Comparison of ENCODE assay signal across 9 cellular contexts in the genomic region with DNA sequence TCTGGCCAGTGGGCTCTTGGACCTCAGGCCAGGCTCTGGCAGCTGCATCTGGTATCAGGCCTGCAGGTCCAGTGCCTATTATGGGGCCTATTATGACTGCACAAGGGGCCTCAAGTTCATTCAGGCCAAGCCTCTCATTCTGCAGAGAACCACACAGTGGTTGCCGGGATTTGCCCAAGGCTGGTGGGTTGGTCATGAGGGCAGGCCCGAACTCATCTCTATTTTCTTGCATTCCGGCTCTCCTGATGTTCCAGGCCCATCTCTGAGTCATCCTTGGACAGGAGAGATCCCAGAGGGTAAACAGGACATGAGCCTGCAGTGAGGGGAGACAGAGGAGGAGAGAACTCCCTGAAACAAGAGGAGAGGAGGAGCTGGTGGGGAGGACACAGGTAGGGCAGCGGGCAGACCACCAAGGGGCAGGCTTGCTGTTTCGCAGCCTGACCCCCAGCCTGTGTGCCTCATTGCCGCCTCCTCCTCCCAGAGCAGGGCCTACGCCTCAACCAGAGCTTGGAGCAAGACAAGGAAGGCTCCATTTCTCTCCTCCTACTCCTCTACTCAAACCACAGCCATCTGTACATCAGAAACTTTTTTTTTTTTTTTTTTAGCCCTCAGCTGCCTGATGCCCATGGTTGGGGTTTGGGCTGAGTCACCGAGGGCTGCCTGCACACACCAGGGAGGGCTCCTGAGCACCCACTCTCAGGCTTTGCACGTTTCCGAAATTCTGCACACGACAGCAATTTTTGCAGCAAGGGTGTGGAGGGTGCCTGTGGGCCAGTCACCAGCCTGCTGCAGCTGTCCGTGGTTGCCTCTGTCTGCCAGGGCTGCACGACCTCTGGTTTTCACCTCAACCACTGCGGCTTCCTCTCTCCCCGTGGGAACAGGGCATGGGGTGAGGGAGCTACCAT. TPM values are rescaled to one million over a fixed set of nuclear protein-coding genes. Genes with fewer than 3 reads are reported as not detected.
DNase-seq lines count a peak whose midpoint lies in the region; ATAC-seq and TF ChIP-seq lines count a peak whose summit lies in the region.
"Had no signal": no experiment of that assay in that cellular context is flagged by ENCODE, and none has a peak within 500 bp of the region (broad histone marks: within the 10 kb centered on the region; RNA-seq: fewer than 3 reads in every experiment).

No MANE protein-coding gene starts in this region.

- no peaks in the 10 kb centered on the region for H3K9me3 ChIP-seq in effector memory CD4-positive, alpha-beta T cell (ENCODE audit: control insufficient read depth, low read length)

- H3K4me3 ChIP-seq in effector memory CD4-positive, alpha-beta T cell (ENCODE audit: insufficient read depth, low read depth, low read length, poor library complexity, severe bottlenecking): no peak overlapping the region

- no peak overlapping the region for H3K27ac ChIP-seq in effector memory CD4-positive, alpha-beta T cell (ENCODE audit: insufficient read depth, low read length, poor library complexity, severe bottlenecking)

- DNase-seq in HCEC 1CT: peak; percentile 49
- peak; percentile 77 for DNase-seq in activated CD4-positive, alpha-beta T cell treated with anti-CD3 and anti-CD28 coated beads for 48 hours
- DNase-seq in effector memory CD4-positive, alpha-beta T cell: peak; percentile 50 to 70 (median 69)
- DNase-seq in stimulated activated CD4-positive, alpha-beta T cell treated with anti-CD3 and anti-CD28 coated beads, Interleukin-4, amount 100 ng/mL, for 24 hours: peak; percentile 71
- DNase-seq in left cardiac atrium: no peak
- no peak for DNase-seq in NCI-H2081 (lab: John Stamatoyannopoulos, UW)

- intact Hi-C loops in left cardiac atrium (cut with DNase I): loop anchor here (2.0 to 10.0 kb wide), 3 partner anchors 239 to 265 kb away; a partner anchor contains a TSS

- H3K4me1 ChIP-seq in effector memory CD4-positive, alpha-beta T cell (ENCODE audit: control insufficient read depth, insufficient read depth, low read length, poor library complexity, severe bottlenecking): peaks cover 43% of the 10 kb centered on the region

- H3K36me3 ChIP-seq in effector memory CD4-positive, alpha-beta T cell (ENCODE audit: control insufficient read depth, insufficient read depth, low read length): no peaks in the 10 kb centered on the region

- H3K27me3 ChIP-seq in effector memory CD4-positive, alpha-beta T cell (replicated peaks; ENCODE audit: control insufficient read depth, insufficient read depth, low read length, poor library complexity, severe bottlenecking): no peaks in the 10 kb centered on the region

- no peak for ATAC-seq in HG03135 (IDR thresholded peaks at IDR 0.05; ENCODE audit: unreplicated experiment)
- no peak for ATAC-seq in GM18505 (IDR thresholded peaks at IDR 0.05; ENCODE audit: unreplicated experiment)
- no peak for ATAC-seq in left cardiac atrium

- TF ChIP-seq POLR2A in GM18505 (IDR thresholded peaks at IDR 0.05; ENCODE audit: borderline replicate concordance, extremely low read depth, insufficient read depth, insufficient read length): no peak

RNA-seq across cellular contexts. Expression of a gene that starts 12.7 kb away (rescaled TPM):
- total RNA-seq in left cardiac atrium: not detected
- total RNA-seq: NCI-H460 had no signal

Comparison
In these comparisons a context has a peak if more than half of its experiments do, and no peak if none do; other contexts are left out.
1. DNase-seq: peak in HCEC 1CT (single experiment), activated CD4-positive, alpha-beta T cell treated with anti-CD3 and anti-CD28 coated beads for 48 hours (single experiment), effector memory CD4-positive, alpha-beta T cell (3 of 3) and stimulated activated CD4-positive, alpha-beta T cell treated with anti-CD3 and anti-CD28 coated beads, Interleukin-4, amount 100 ng/mL, for 24 hours (single experiment); none in left cardiac atrium (single experiment) and NCI-H2081 (0 of 2).